ENCODE assay signal across 15 cellular contexts in genomic region chr5:58925627-58926545, GRCh38.
DNase-seq lines count a peak whose midpoint lies in the region; ATAC-seq and TF ChIP-seq lines count a peak whose summit lies in the region.
"Had no signal": no experiment of that assay in that cellular context is flagged by ENCODE, and none has a peak within 500 bp of the region (broad histone marks: within the 10 kb centered on the region; RNA-seq: fewer than 3 reads in every experiment).

No MANE protein-coding gene starts in this region.

- no peak for ATAC-seq in GM19397 (IDR thresholded peaks at IDR 0.05; ENCODE audit: unreplicated experiment)
- ATAC-seq: heart left ventricle, right lobe of liver had no signal

- no peaks in the 10 kb centered on the region for H3K36me3 ChIP-seq in breast epithelium
- H3K36me3 ChIP-seq: heart left ventricle, right lobe of liver had no signal

- peak overlapping the region; percentile 33 to 39 for H3K27ac ChIP-seq in breast epithelium
- H3K27ac ChIP-seq: heart left ventricle, right lobe of liver had no signal

- H3K4me1 ChIP-seq in breast epithelium: no peaks in the 10 kb centered on the region
- H3K4me1 ChIP-seq: right lobe of liver had no signal

- TF ChIP-seq POLR2A in breast epithelium (IDR thresholded peaks at IDR 0.05): no peak

- peaks cover 10% of the 10 kb centered on the region for H3K4me1 Mint-ChIP-seq in activated CD4-positive, alpha-beta T cell treated with anti-CD3 and anti-CD28 coated beads, Interleukin-2, amount 10 ng/mL, durations not matched to agents 24 days and 14 days
- H3K4me1 Mint-ChIP-seq: memory B cell had no signal

- no peak for TF ChIP-seq CTCF in breast epithelium (IDR thresholded peaks at IDR 0.05)
- TF ChIP-seq CTCF in GM10248 (IDR thresholded peaks at IDR 0.05; ENCODE audit: control extremely low read depth, extremely low read depth, low read depth, missing control alignments): no peak

- H3K4me3 Mint-ChIP-seq in activated CD4-positive, alpha-beta T cell treated with anti-CD3 and anti-CD28 coated beads, Interleukin-2, amount 10 ng/mL, durations not matched to agents 24 days and 14 days: no peak overlapping the region
- H3K4me3 Mint-ChIP-seq: activated T-cell treated with anti-CD3 and anti-CD28 coated beads, Interleukin-2, amount 50 U/mL, for 4 hours; HFFc6; memory B cell had no signal

- no peaks in the 10 kb centered on the region for H3K9me3 Mint-ChIP-seq in activated CD4-positive, alpha-beta T cell treated with anti-CD3 and anti-CD28 coated beads, Interleukin-2, amount 10 ng/mL, durations not matched to agents 24 days and 14 days
- H3K9me3 Mint-ChIP-seq: activated T-cell treated with anti-CD3 and anti-CD28 coated beads, Interleukin-2, amount 50 U/mL, for 4 hours; HFFc6; memory B cell had no signal

- H3K4me3 ChIP-seq in breast epithelium: no peak overlapping the region
- H3K4me3 ChIP-seq: heart left ventricle, right lobe of liver had no signal

- H3K9me3 ChIP-seq in breast epithelium: no peaks in the 10 kb centered on the region
- H3K9me3 ChIP-seq: heart left ventricle, right lobe of liver had no signal

- CTCF ChIA-PET in GM10248 (lab: Yijun Ruan, JAX): interaction anchor here (0.6 to 2.8 kb wide), 2 partner anchors 34 to 40 kb away, joined by 3 to 9 read pairs; no protein-coding TSS in a partner anchor

- no peak for DNase-seq in activated CD4-positive, alpha-beta T cell treated with anti-CD3 and anti-CD28 coated beads, Interleukin-2, amount 10 ng/mL, durations not matched to agents 24 days and 14 days
- DNase-seq in activated CD4-positive, alpha-beta T cell treated with anti-CD3 and anti-CD28 coated beads for 4 hours: no peak
- DNase-seq in NCI-H2227 (lab: John Stamatoyannopoulos, UW; ENCODE audit: unreplicated experiment) (peak; percentile 70), breast epithelium (ENCODE audit: low spot score in 2 of 2) (peak in 1 of 2 donors; percentile 34), renal cortical epithelial cell (ENCODE audit: low read depth) (peak; percentile 28), GM10248 (ENCODE audit: extremely low spot score) (no peak), NOMO-1 treated with dmso at 0.1 percent for 144 hours (lab: John Stamatoyannopoulos, UW; ENCODE audit: unreplicated experiment) (no peak)
- DNase-seq: activated T-cell treated with anti-CD3 and anti-CD28 coated beads, Interleukin-2, amount 50 U/mL, for 4 hours; effector CD8-positive, alpha-beta T cell; heart left ventricle; HFFc6; Karpas-422; right lobe of liver had no signal

- intact Hi-C loops in activated CD4-positive, alpha-beta T cell treated with anti-CD3 and anti-CD28 coated beads, Interleukin-2, amount 10 ng/mL, durations not matched to agents 24 days and 14 days (cut with micrococcal nuclease): no loop called here
- intact Hi-C loops in breast epithelium (cut with DNase I; ENCODE audit: low total_unique reads): no loop called here

- peaks cover 2% of the 10 kb centered on the region for H3K27me3 Mint-ChIP-seq in activated CD4-positive, alpha-beta T cell treated with anti-CD3 and anti-CD28 coated beads, Interleukin-2, amount 10 ng/mL, durations not matched to agents 24 days and 14 days

- H3K27me3 ChIP-seq in breast epithelium: no peaks in the 10 kb centered on the region
- H3K27me3 ChIP-seq: heart left ventricle, right lobe of liver had no signal

- H3K27ac Mint-ChIP-seq in activated CD4-positive, alpha-beta T cell treated with anti-CD3 and anti-CD28 coated beads, Interleukin-2, amount 10 ng/mL, durations not matched to agents 24 days and 14 days: peak overlapping the region; percentile 69
- H3K27ac Mint-ChIP-seq: HFFc6, memory B cell had no signal

- H3K36me3 Mint-ChIP-seq in activated CD4-positive, alpha-beta T cell treated with anti-CD3 and anti-CD28 coated beads, Interleukin-2, amount 10 ng/mL, durations not matched to agents 24 days and 14 days (ENCODE audit: low read depth): no peaks in the 10 kb centered on the region
- H3K36me3 Mint-ChIP-seq: memory B cell had no signal

- POLR2A ChIA-PET in GM10248 (lab: Yijun Ruan, JAX): no interaction called here

Comparison
In these comparisons a context has a peak if more than half of its experiments do, and no peak if none do; other contexts are left out.
1. DNase-seq: peak in NCI-H2227 (single experiment) and renal cortical epithelial cell (single experiment); none in activated CD4-positive, alpha-beta T cell treated with anti-CD3 and anti-CD28 coated beads, Interleukin-2, amount 10 ng/mL, durations not matched to agents 24 days and 14 days (single experiment), activated CD4-positive, alpha-beta T cell treated with anti-CD3 and anti-CD28 coated beads for 4 hours (0 of 2), GM10248 (single experiment) and NOMO-1 treated with dmso at 0.1 percent for 144 hours (single experiment).